24 cellular contexts compared by ENCODE assay signal in genomic region chr3:171115667-171116066, GRCh38.
DNase-seq lines count a peak whose midpoint lies in the region; ATAC-seq, FAIRE-seq and TF ChIP-seq lines count a peak whose summit lies in the region.
"Had no signal": no experiment of that assay in that cellular context is flagged by ENCODE, and none has a peak within 500 bp of the region (broad histone marks: within the 10 kb centered on the region; RNA-seq: fewer than 3 reads in every experiment).

No MANE protein-coding gene starts in this region.

- H3K4ac ChIP-seq in trophoblast cell (ENCODE audit: low read depth, low read length): no peak overlapping the region

- SMC1A ChIA-PET in GM12878 (lab: Charles Lee; ENCODE audit: uncharacterized antibody, unreplicated experiment): no interaction called here

- no peak for FAIRE-seq in GM12878 (lab: Jason Lieb, UNC)

- no peaks in the 10 kb centered on the region for H4K20me1 ChIP-seq in GM12878 (ENCODE audit: control insufficient read depth, insufficient read depth)

- POLR2A ChIA-PET in GM12878 (lab: Charles Lee): no interaction called here

- RAD21 ChIA-PET in GM12878 (lab: Charles Lee; ENCODE audit: unreplicated experiment): no interaction called here

- H3K27me3 ChIP-seq in GM12878 (replicated peaks in 1 of 2; ENCODE audit: control insufficient read depth in 2 of 2, insufficient read depth in 2 of 2, low read length in 1 of 2) (no peaks in the 10 kb centered on the region), uterus (no peaks in the 10 kb centered on the region), trophoblast cell (ENCODE audit: insufficient read depth, low read length) (no peaks in the 10 kb centered on the region), aorta (ENCODE audit: control insufficient read depth in 1 of 2, insufficient read depth in 2 of 2, low read length in 1 of 2) (no peaks in the 10 kb centered on the region), esophagus squamous epithelium (no peaks in the 10 kb centered on the region)
- H3K27me3 ChIP-seq: cardiac muscle cell, foreskin keratinocyte, transverse colon had no signal

- H2BK12ac ChIP-seq in trophoblast cell (ENCODE audit: low read length): no peak overlapping the region

- H3K4me3 ChIP-seq in GM12878 (no peak overlapping the region), uterus (no peak overlapping the region), trophoblast cell (ENCODE audit: low read depth, low read length) (no peak overlapping the region), aorta (ENCODE audit: low read length in 2 of 2) (no peak overlapping the region), esophagus squamous epithelium (no peak overlapping the region)
- H3K4me3 ChIP-seq: cardiac muscle cell, lower lobe of right lung, transverse colon had no signal

- no peak overlapping the region for H2BK120ac ChIP-seq in trophoblast cell (ENCODE audit: insufficient read depth, low read length, poor library complexity)

- H3K23ac ChIP-seq in trophoblast cell (ENCODE audit: low read length): no peak overlapping the region

- H4K91ac ChIP-seq in trophoblast cell (ENCODE audit: low read depth, low read length): no peak overlapping the region

- no peak overlapping the region for H2BK5ac ChIP-seq in trophoblast cell (ENCODE audit: low read depth, low read length, poor library complexity)

- 96% methylated on average over 2 of the region's 2 CpGs for WGBS in GM12878 (ENCODE audit: insufficient coverage, insufficient replicate concordance, low lambda C conversion rate, missing lambda C conversion rate)
- WGBS in trophoblast cell (ENCODE audit: extremely low coverage, insufficient coverage, insufficient read length): no CpG with 5 or more reads among the region's 2 CpGs
- WGBS in aorta, 2 donors: 84 to 87% methylated on average over 2 of the region's 2 CpGs
- 83 to 89% methylated on average over 2 of the region's 2 CpGs for WGBS in esophagus squamous epithelium, 2 donors

- no peak overlapping the region for H3K9ac ChIP-seq in GM12878 (ENCODE audit: control insufficient read depth, insufficient read depth, low read length)
- H3K9ac ChIP-seq in trophoblast cell (ENCODE audit: low read length): no peak overlapping the region
- H3K9ac ChIP-seq: KMS-11 had no signal

- no peak overlapping the region for H4K8ac ChIP-seq in trophoblast cell (ENCODE audit: low read depth, low read length)

- H2AFZ ChIP-seq in GM12878 (ENCODE audit: control insufficient read depth, low read depth, low read length) (no peak overlapping the region), trophoblast cell (ENCODE audit: insufficient read depth, low read length, poor library complexity) (no peak overlapping the region)

- TF ChIP-seq RAD21 in GM12878 (IDR thresholded peaks at IDR 0.05; ENCODE audit: insufficient read depth, low read depth, low read length): no peak

- no peak overlapping the region for H2AK5ac ChIP-seq in trophoblast cell (ENCODE audit: low read length)

- H3K79me1 ChIP-seq in trophoblast cell (ENCODE audit: low read length): no peaks in the 10 kb centered on the region

- no peak for TF ChIP-seq CTCF in GM12878 (IDR thresholded peaks at IDR 0.05 in 2 of 3, conservative IDR thresholded peaks at IDR 0.05 in 1 of 3; ENCODE audit: control insufficient read depth in 2 of 3, extremely low read depth in 1 of 3, insufficient read depth in 1 of 3, low read depth in 3 of 3, low read length in 3 of 3)
- TF ChIP-seq CTCF in uterus (IDR thresholded peaks at IDR 0.05): no peak
- no peak for TF ChIP-seq CTCF in esophagus squamous epithelium (IDR thresholded peaks at IDR 0.05)

- ATAC-seq in GM12878 (peak; percentile 48), aorta (ENCODE audit: low FRiP score) (no peak)
- ATAC-seq: activated CD4-positive, CD25-positive, alpha-beta regulatory T cell treated with anti-CD3 and anti-CD28 coated beads, Interleukin-2, amount 50 U/mL, for 24 hours; activated CD8-positive, alpha-beta T cell treated with anti-CD3 and anti-CD28 coated beads, Interleukin-2, amount 10 ng/mL, durations not matched to agents 7 days and 5 days; activated T-cell treated with anti-CD3 and anti-CD28 coated beads, Interleukin-2, amount 50 U/mL, for 4 hours; foreskin keratinocyte; lower lobe of right lung had no signal

- peak; percentile 32 for DNase-seq in AG08395 (ENCODE audit: low spot score)
- DNase-seq in GM04503 (ENCODE audit: low read depth): peak; percentile 71
- peak; percentile 5 for DNase-seq in GM12878 (ENCODE audit: low read depth, low spot score)
- DNase-seq in myocyte (ENCODE audit: low read depth): peak; percentile 38
- no peak for DNase-seq in uterus
- DNase-seq in trophoblast cell: no peak
- no peak for DNase-seq in aorta
- DNase-seq in esophagus squamous epithelium (lab: John Stamatoyannopoulos, UW): no peak
- DNase-seq: ACHN; activated CD8-positive, alpha-beta T cell treated with anti-CD3 and anti-CD28 coated beads, Interleukin-2, amount 10 ng/mL, durations not matched to agents 7 days and 5 days; activated naive CD4-positive, alpha-beta T cell treated with Interleukin-2 at 50 U/mL for 16 hours; activated T-cell treated with anti-CD3 and anti-CD28 coated beads, Interleukin-2, amount 50 U/mL, for 4 hours; islet precursor cell; lower lobe of right lung; NCI-H1694 treated with DMSO at 0.1 percent for 48 hours; NCI-H2171 treated with DMSO at 0.1 percent for 48 hours; NCI-H69; right cardiac atrium; transverse colon had no signal

- H3K18ac ChIP-seq in trophoblast cell (ENCODE audit: low read length): no peak overlapping the region

- H3K27ac ChIP-seq in GM12878 (ENCODE audit: control insufficient read depth, insufficient read depth) (no peak overlapping the region), uterus (no peak overlapping the region), trophoblast cell (ENCODE audit: low read depth, low read length) (no peak overlapping the region), aorta (ENCODE audit: low read depth in 1 of 2, low read length in 2 of 2) (no peak overlapping the region), esophagus squamous epithelium (no peak overlapping the region)
- H3K27ac ChIP-seq: cardiac muscle cell, epithelial cell of prostate, foreskin keratinocyte, KMS-11, lower lobe of right lung, transverse colon had no signal

- CTCF ChIA-PET in GM12878 (lab: Yijun Ruan, JAX): no interaction called here

- H3K4me2 ChIP-seq in GM12878 (ENCODE audit: control insufficient read depth, insufficient read depth) (no peak overlapping the region), trophoblast cell (ENCODE audit: low read length) (no peak overlapping the region)
- H3K4me2 ChIP-seq: KMS-11 had no signal

- H3K79me2 ChIP-seq in GM12878 (ENCODE audit: control insufficient read depth, insufficient read depth, low read length): no peaks in the 10 kb centered on the region
- no peaks in the 10 kb centered on the region for H3K79me2 ChIP-seq in trophoblast cell (ENCODE audit: control insufficient read depth, insufficient read depth, low read length, poor library complexity)

- TF ChIP-seq POLR2A in GM12878 (IDR thresholded peaks at IDR 0.05; ENCODE audit: low read depth, low read length) (no peak), uterus (IDR thresholded peaks at IDR 0.05) (no peak), esophagus squamous epithelium (IDR thresholded peaks at IDR 0.05) (no peak)

- TF ChIP-seq EP300 in GM12878 (IDR thresholded peaks at IDR 0.05; ENCODE audit: borderline replicate concordance in 1 of 2, control insufficient read depth in 1 of 2, low read depth in 2 of 2, low read length in 2 of 2): no peak

- no peaks in the 10 kb centered on the region for H3K4me1 ChIP-seq in GM12878 (ENCODE audit: control insufficient read depth, insufficient read depth, low read length)
- H3K4me1 ChIP-seq in uterus: no peaks in the 10 kb centered on the region
- H3K4me1 ChIP-seq in trophoblast cell (ENCODE audit: control insufficient read depth in 1 of 2, insufficient read depth in 2 of 2, low read length in 2 of 2): peaks cover 0 to under 1% of the 10 kb centered on the region in 2 experiments
- no peaks in the 10 kb centered on the region for H3K4me1 ChIP-seq in aorta (ENCODE audit: control insufficient read depth in 1 of 2, insufficient read depth in 2 of 2, low read length in 2 of 2)
- H3K4me1 ChIP-seq in esophagus squamous epithelium: no peaks in the 10 kb centered on the region
- H3K4me1 ChIP-seq: foreskin keratinocyte, lower lobe of right lung, transverse colon had no signal

- H3K36me3 ChIP-seq in GM12878 (ENCODE audit: control insufficient read depth in 2 of 2, insufficient read depth in 2 of 2, low read length in 1 of 2) (peaks cover 5 to 13% of the 10 kb centered on the region in 2 experiments), uterus (no peaks in the 10 kb centered on the region), trophoblast cell (ENCODE audit: control insufficient read depth in 1 of 2, insufficient read depth in 2 of 2, low read length in 2 of 2) (no peaks in the 10 kb centered on the region), aorta (ENCODE audit: control insufficient read depth in 1 of 2, insufficient read depth in 2 of 2, low read length in 1 of 2) (peaks cover 0 to 1% of the 10 kb centered on the region in 2 donors), esophagus squamous epithelium (peaks cover 0 to 3% (median 0%) of the 10 kb centered on the region in 3 donors)

- BruUV-seq in GM12878 (replicated peaks; lab: Mats Ljungman, UMichigan): no TSS peak

- intact Hi-C loops in GM12878 (cut with micrococcal nuclease; ENCODE audit: unreplicated experiment) (no loop called here), uterus (cut with DNase I; ENCODE audit: low total_unique reads) (no loop called here), aorta (cut with DNase I) (no loop called here), esophagus squamous epithelium (cut with DNase I) (no loop called here)

- H3K9me3 ChIP-seq in GM12878 (replicated peaks; ENCODE audit: control insufficient read depth, insufficient read depth, low read length) (peaks cover 1% of the 10 kb centered on the region; the same call in 2 of the 3 replicates), uterus (no peaks in the 10 kb centered on the region), trophoblast cell (ENCODE audit: insufficient read depth, low read depth, low read length) (no peaks in the 10 kb centered on the region), aorta (ENCODE audit: control insufficient read depth, low read length) (no peaks in the 10 kb centered on the region), esophagus squamous epithelium (no peaks in the 10 kb centered on the region)
- H3K9me3 ChIP-seq: lower lobe of right lung, transverse colon had no signal

- H3K14ac ChIP-seq in trophoblast cell (ENCODE audit: low read length): no peak overlapping the region

- in situ Hi-C loops in GM12878 (cut with MboI): no loop called here

- H4K12ac ChIP-seq in trophoblast cell (ENCODE audit: low read depth, low read length): no peak overlapping the region

Comparison
In these comparisons a context has a peak if more than half of its experiments do, and no peak if none do; other contexts are left out.
1. DNase-seq: peak in AG08395 (single experiment), GM04503 (single experiment), GM12878 (single experiment) and myocyte (single experiment); none in uterus (0 of 2), trophoblast cell (0 of 2), aorta (0 of 2) and esophagus squamous epithelium (single experiment).